ENCODE assay signal across 1 cellular context in the genomic region with DNA sequence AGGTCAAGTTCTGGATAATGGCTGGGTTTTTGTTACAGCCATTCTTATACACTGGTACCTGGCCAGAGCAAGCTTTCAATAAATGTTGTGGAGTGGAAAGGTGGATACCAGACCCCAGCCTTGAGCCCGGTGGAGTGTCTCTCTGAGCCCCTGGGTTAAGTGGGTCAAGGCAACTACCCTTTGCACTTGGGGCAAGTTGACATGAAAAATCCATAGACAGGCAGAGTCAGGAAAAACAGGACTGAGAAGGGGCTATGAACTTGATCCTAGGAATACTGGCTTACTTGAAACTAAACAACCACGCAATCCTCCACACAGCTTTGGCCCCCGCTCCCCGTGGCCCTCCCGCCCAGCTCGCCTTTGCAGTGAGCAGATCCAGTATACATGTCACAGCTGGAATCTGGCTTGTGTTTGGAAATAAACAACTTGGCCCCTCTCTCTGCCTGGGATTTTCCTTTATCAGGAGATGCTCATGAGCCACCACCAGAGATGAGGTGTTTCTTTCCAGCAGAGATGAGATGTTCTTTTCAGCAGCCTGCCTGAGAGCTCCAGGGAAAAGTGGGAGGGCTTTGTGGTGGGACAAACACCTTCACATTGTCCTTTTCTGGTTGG.
TF ChIP-seq lines count a peak whose summit lies in the region.

No MANE protein-coding gene starts in this region.

TF ChIP-seq in IMR-90, 13 proteins besides CTCF, POLR2A, EP300 and RAD21 (continued from another document):
- TF ChIP-seq, protein P1, sequence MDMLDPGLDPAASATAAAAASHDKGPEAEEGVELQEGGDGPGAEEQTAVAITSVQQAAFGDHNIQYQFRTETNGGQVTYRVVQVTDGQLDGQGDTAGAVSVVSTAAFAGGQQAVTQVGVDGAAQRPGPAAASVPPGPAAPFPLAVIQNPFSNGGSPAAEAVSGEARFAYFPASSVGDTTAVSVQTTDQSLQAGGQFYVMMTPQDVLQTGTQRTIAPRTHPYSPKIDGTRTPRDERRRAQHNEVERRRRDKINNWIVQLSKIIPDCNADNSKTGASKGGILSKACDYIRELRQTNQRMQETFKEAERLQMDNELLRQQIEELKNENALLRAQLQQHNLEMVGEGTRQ (IDR thresholded peaks at IDR 0.05; ENCODE audit: low read depth, low read length): no peak
- TF ChIP-seq SMC3 (IDR thresholded peaks at IDR 0.05; ENCODE audit: low read depth, low read length) (no peak), BHLHE40 (IDR thresholded peaks at IDR 0.05; ENCODE audit: low read depth, low read length) (no peak), CHD1 (IDR thresholded peaks at IDR 0.05; ENCODE audit: low read depth, low read length) (no peak), MAZ (IDR thresholded peaks at IDR 0.05; ENCODE audit: borderline replicate concordance, low read depth, low read length) (no peak), RCOR1 (IDR thresholded peaks at IDR 0.05; ENCODE audit: insufficient replicate concordance, low read length) (no peak), CEBPB (IDR thresholded peaks at IDR 0.05; ENCODE audit: low read depth, low read length) (no peak)
TF ChIP-seq in IMR-90: peak in this region for 0.
